Comparison of ENCODE assay signal across 22 cellular contexts in the genomic region with DNA sequence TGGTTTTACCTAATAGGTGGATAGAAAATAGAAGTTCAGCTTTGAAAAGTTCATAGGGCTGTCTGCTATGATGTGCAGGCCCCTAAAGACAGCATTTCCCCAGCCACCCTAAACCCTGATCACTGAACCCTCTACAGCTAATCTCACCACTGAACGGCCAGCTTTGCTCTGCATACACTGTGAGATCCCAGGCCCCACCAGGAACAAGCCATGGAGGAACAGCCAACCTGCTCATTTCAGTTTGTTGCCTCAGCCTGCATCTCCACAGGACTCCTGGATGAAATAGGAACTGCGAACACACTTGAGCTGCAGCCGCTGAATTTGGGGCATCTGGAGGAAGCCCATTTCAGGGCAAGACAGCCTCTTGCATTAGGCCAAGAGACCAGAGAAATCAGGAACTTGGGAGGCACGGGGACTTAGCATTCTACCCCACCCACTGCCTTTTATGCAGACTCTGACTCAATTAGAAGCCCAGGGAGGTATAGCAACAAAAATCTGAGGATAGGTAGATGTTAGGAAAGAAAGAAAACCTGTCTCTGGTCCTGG. TPM values are rescaled to one million over a fixed set of nuclear protein-coding genes. Genes with fewer than 3 reads are reported as not detected.
DNase-seq lines count a peak whose midpoint lies in the region; ATAC-seq and TF ChIP-seq lines count a peak whose summit lies in the region.
"Had no signal": no experiment of that assay in that cellular context is flagged by ENCODE, and none has a peak within 500 bp of the region (broad histone marks: within the 10 kb centered on the region; RNA-seq: fewer than 3 reads in every experiment).

No MANE protein-coding gene starts in this region.

- CTCF ChIA-PET in PC-3 (lab: Charles Lee): no interaction called here

- POLR2A ChIA-PET in PC-3 (lab: Charles Lee; ENCODE audit: unreplicated experiment): interaction anchor here (0.6 to 0.7 kb wide), 3 partner anchors 244 to 1073 kb away, joined by 3 to 4 read pairs (median 3); no protein-coding TSS in a partner anchor

- H2AFZ ChIP-seq in PC-3 (ENCODE audit: low read length): peak overlapping the region; percentile 29

- no peak overlapping the region for H3K4me2 ChIP-seq in PC-3 (ENCODE audit: low read length)
- H3K4me2 ChIP-seq: SK-N-SH had no signal

- no peaks in the 10 kb centered on the region for H4K20me1 ChIP-seq in PC-3 (ENCODE audit: low read length)

- no peak overlapping the region for H3K4me3 ChIP-seq in PC-3 (ENCODE audit: low read length)
- H3K4me3 ChIP-seq in left lung: no peak overlapping the region
- no peak overlapping the region for H3K4me3 ChIP-seq in heart right ventricle
- H3K4me3 ChIP-seq: cardiac muscle cell, lower lobe of right lung, prostate gland, sigmoid colon had no signal

- H3K4me1 ChIP-seq in PC-3 (ENCODE audit: insufficient read depth, low read length) (peaks cover 11% of the 10 kb centered on the region), left lung (no peaks in the 10 kb centered on the region), heart right ventricle (no peaks in the 10 kb centered on the region)
- H3K4me1 ChIP-seq: lower lobe of right lung, prostate gland, sigmoid colon had no signal

- DNase-seq in SKM-1 treated with dmso at 0.1 percent for 144 hours (lab: John Stamatoyannopoulos, UW; ENCODE audit: unreplicated experiment): peak; percentile 29
- no peak for DNase-seq in SKM-1 (lab: John Stamatoyannopoulos, UW; ENCODE audit: unreplicated experiment)
- DNase-seq in PC-3: no peak
- DNase-seq in left lung: peak in 1 of 2 donors; percentile 40
- no peak for DNase-seq in NCI-H345 treated with DMSO at 0.1 percent for 48 hours (lab: John Stamatoyannopoulos, UW; ENCODE audit: unreplicated experiment)
- no peak for DNase-seq in heart right ventricle
- no peak for DNase-seq in D341Med (ENCODE audit: low spot score)
- DNase-seq in NCI-H2196 (lab: John Stamatoyannopoulos, UW; ENCODE audit: unreplicated experiment): no peak
- DNase-seq: activated CD8-positive, alpha-beta memory T cell treated with anti-CD3 and anti-CD28 coated beads, Interleukin-2, amount 50 U/mL, for 4 hours; H7; lower lobe of right lung; NCI-H1092 treated with DMSO at 0.1 percent for 48 hours; NCI-H1930; sigmoid colon; SK-N-SH; trophoblast cell; WERI-Rb-1 had no signal

- H3K27ac ChIP-seq in PC-3 (ENCODE audit: low read length) (no peak overlapping the region), left lung (no peak overlapping the region), heart right ventricle (no peak overlapping the region)
- H3K27ac ChIP-seq: cardiac muscle cell, lower lobe of right lung, neutrophil, prostate gland, RWPE1, sigmoid colon, WERI-Rb-1 had no signal

- H3K36me3 ChIP-seq in PC-3 (ENCODE audit: low read depth, low read length) (no peaks in the 10 kb centered on the region), left lung (no peaks in the 10 kb centered on the region), heart right ventricle (no peaks in the 10 kb centered on the region)
- H3K36me3 ChIP-seq: cardiac muscle cell, lower lobe of right lung, neutrophil, prostate gland, sigmoid colon, WERI-Rb-1 had no signal

- no TSS peak for BruUV-seq in PC-3 (replicated peaks; lab: Mats Ljungman, UMichigan)

- no peaks in the 10 kb centered on the region for H3K27me3 ChIP-seq in PC-3 (ENCODE audit: low read length)
- no peaks in the 10 kb centered on the region for H3K27me3 ChIP-seq in left lung
- H3K27me3 ChIP-seq in heart right ventricle: no peaks in the 10 kb centered on the region
- H3K27me3 ChIP-seq: sigmoid colon had no signal

- WGBS in heart right ventricle, 2 donors: 72 to 79% methylated on average over 4 of the region's 4 CpGs

- intact Hi-C loops in PC-3 (cut with micrococcal nuclease): no loop called here
- intact Hi-C loops in left lung (cut with DNase I): no loop called here
- intact Hi-C loops in heart right ventricle (cut with DNase I): no loop called here

- no peak for TF ChIP-seq CTCF in PC-3 (conservative IDR thresholded peaks at IDR 0.05; ENCODE audit: low read depth, low read length)
- no peak for TF ChIP-seq CTCF in left lung (IDR thresholded peaks at IDR 0.05)
- no peak for TF ChIP-seq CTCF in heart right ventricle (IDR thresholded peaks at IDR 0.05)

- H3F3A ChIP-seq in PC-3 (ENCODE audit: low read length, unreplicated experiment): no peaks in the 10 kb centered on the region

- H3K79me2 ChIP-seq in PC-3 (ENCODE audit: low read length): no peaks in the 10 kb centered on the region

- H3K9me3 ChIP-seq in PC-3 (ENCODE audit: low read length) (no peaks in the 10 kb centered on the region), left lung (no peaks in the 10 kb centered on the region), heart right ventricle (peaks cover 0 to 6% (median 0%) of the 10 kb centered on the region in 11 donors)
- H3K9me3 ChIP-seq: lower lobe of right lung, neutrophil, prostate gland, sigmoid colon had no signal

- ATAC-seq in PC-3 (peak; percentile 19), left lung (peak; percentile 54), heart right ventricle (no peak)
- ATAC-seq: lower lobe of right lung had no signal

- H3K9ac ChIP-seq in PC-3 (ENCODE audit: low read length): no peak overlapping the region
- H3K9ac ChIP-seq: SK-N-SH had no signal

- no peaks in the 10 kb centered on the region for H3K9me2 ChIP-seq in PC-3 (replicated peaks; ENCODE audit: low read length)
- H3K9me2 ChIP-seq: SK-N-SH had no signal

RNA-seq across cellular contexts. Expression of a gene that starts 14.5 kb away (rescaled TPM):
- 2.7 and 2.8 TPM in 2 replicates for total RNA-seq in PC-3 (2014; rRNA removed)
- 10 to 100 TPM; 11.6 to 14.2 TPM for total RNA-seq in left lung
- 10 to 100 TPM in 1 of 10 donors, 1 to 10 TPM in 7, under 1 TPM in 2; 0.49 to 19.3 (median 3.6) TPM for total RNA-seq in heart right ventricle
- 1 to 10 TPM in 1 of 2 donors, under 1 TPM in 1; 0.99 to 2.2 TPM for polyA plus RNA-seq in heart right ventricle
- total RNA-seq: dermis microvascular lymphatic vessel endothelial cell had no signal

RNA-seq across cellular contexts. Expression of a gene that starts 26.1 kb away (rescaled TPM):
- total RNA-seq in PC-3 (2014; rRNA removed) (107 and 129 TPM in 2 replicates), left lung (10 to 100 TPM; 17.0 to 19.3 TPM), heart right ventricle (10 to 100 TPM; 14.9 to 21.0 (median 17.5) TPM)
- 10 to 100 TPM in 1 of 2 donors, 1 to 10 TPM in 1; 5.1 to 14.6 TPM for polyA plus RNA-seq in heart right ventricle

Comparison
In these comparisons a context has a peak if more than half of its experiments do, and no peak if none do; other contexts are left out.
1. ATAC-seq: peak in PC-3 (single experiment) and left lung (single experiment); none in heart right ventricle (0 of 8).